Comparison of ENCODE assay signal across 8 cellular contexts in the genomic region with DNA sequence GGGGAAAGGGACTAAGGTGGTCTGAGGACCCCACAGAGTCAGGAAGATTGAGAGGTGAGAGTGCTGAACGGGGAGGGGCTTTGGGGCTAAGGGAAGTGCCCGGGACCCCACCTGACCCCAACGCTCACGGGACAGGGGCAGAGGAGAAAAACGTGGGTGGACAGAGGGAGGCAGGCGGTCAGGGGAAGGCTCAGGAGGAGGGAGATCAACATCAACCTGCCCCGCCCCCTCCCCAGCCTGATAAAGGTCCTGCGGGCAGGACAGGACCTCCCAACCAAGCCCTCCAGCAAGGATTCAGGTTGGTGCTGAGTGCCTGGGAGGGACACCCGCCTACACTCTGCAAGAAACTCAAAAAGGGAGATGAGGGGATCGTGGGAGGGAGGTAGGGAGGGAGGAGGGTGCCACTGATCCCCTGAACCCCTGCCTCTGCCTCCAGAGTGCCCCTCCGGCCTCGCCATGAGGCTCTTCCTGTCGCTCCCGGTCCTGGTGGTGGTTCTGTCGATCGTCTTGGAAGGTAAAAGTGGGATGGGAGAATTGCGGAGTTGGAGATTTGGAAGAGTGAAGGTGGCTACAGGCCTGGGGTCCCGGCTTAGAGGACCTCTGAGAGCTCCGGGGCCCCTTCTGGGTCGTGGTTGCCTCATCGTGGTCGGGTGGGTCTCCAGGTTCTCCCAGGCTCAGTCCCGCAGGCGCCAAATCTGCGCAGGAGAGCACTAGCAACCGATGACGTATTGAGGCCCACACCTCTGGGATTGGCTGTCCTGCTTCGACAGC. TPM values are rescaled to one million over a fixed set of nuclear protein-coding genes. Genes with fewer than 3 reads are reported as not detected.
DNase-seq lines count a peak whose midpoint lies in the region; ATAC-seq, FAIRE-seq and TF ChIP-seq lines count a peak whose summit lies in the region.
"Not testable (repeated sequence)": the region's sequence is repeated elsewhere in the genome, so short reads cannot be mapped to it uniquely, and the experiment has no call there.

A gene (plus strand): TSS at position 173 of the 771 bp plus-strand sequence. CDS start 284 bp downstream, at position 457.

- not testable (repeated sequence) for TF ChIP-seq POLR2A in GM12891 (IDR thresholded peaks at IDR 0.05; ENCODE audit: low read depth, low read length); prostate gland (IDR thresholded peaks at IDR 0.05)

- peak within 1 kb of the TSS; percentile 97 for H3K27ac Mint-ChIP-seq in type B pancreatic cell

- H3K27me3 Mint-ChIP-seq in type B pancreatic cell = not testable (repeated sequence)

- TF ChIP-seq CTCF in right atrium auricular region (IDR thresholded peaks at IDR 0.05); prostate gland (IDR thresholded peaks at IDR 0.05); type B pancreatic cell (conservative IDR thresholded peaks at IDR 0.05): not testable (repeated sequence)

- peak within 1 kb of the TSS in 1 of 2 donors; percentile 10 for H3K27ac ChIP-seq in right atrium auricular region
- H3K27ac ChIP-seq in prostate gland = not testable (repeated sequence)

- not testable (repeated sequence) for H3K36me3 Mint-ChIP-seq in type B pancreatic cell

- intact Hi-C loops in prostate gland (cut with DNase I) = not testable (repeated sequence)

- not testable (repeated sequence) for H3K36me3 ChIP-seq in right atrium auricular region, prostate gland

- peaks cover 0 to 17% of the 10 kb centered on the region in 2 donors for H3K4me1 ChIP-seq in right atrium auricular region
- not testable (repeated sequence) for H3K4me1 ChIP-seq in prostate gland (replicated peaks)

- FAIRE-seq in GM12891 (lab: Jason Lieb, UNC) = peak; percentile 92

- 11% methylated on average over 27 of the region's 28 CpGs for WGBS in prostate gland

- peak within 1 kb of the TSS; percentile 99 for H3K4me3 Mint-ChIP-seq in type B pancreatic cell

- peak; percentile 65 for ATAC-seq in HG02938 (IDR thresholded peaks at IDR 0.05; ENCODE audit: unreplicated experiment)

- H3K4me3 ChIP-seq in right atrium auricular region (peak within 1 kb of the TSS; percentile 51 to 53), prostate gland (peak within 1 kb of the TSS; percentile 32 to 34)

- peaks cover 23% of the 10 kb centered on the region for H3K4me1 Mint-ChIP-seq in type B pancreatic cell (ENCODE audit: unreplicated experiment)

- DNase-seq in GM12891 (ENCODE audit: insufficient read length, low spot score) (peak; percentile 90), NCI-H187 (lab: John Stamatoyannopoulos, UW) (peak; percentile 33 to 68), T-helper 2 cell (peak; percentile 29 to 87 (median 66)), amygdala (lab: John Stamatoyannopoulos, UW) (peak; percentile 13 to 89 (median 67)), right atrium auricular region (ENCODE audit: low spot score) (peak; percentile 94), prostate gland (ENCODE audit: low spot score) (peak; percentile 77), type B pancreatic cell (ENCODE audit: extremely low spot score, unreplicated experiment) (peak; percentile 87)

- H3K9me3 Mint-ChIP-seq in type B pancreatic cell = not testable (repeated sequence)

- H3K9me3 ChIP-seq in right atrium auricular region, prostate gland: not testable (repeated sequence)

- H3K27me3 ChIP-seq in right atrium auricular region; prostate gland (replicated peaks; ENCODE audit: insufficient read depth): not testable (repeated sequence)

RNA-seq across cellular contexts. Expression of the gene that starts here (rescaled TPM):
- polyA plus RNA-seq in GM12891 (2012; ENCODE audit: low read depth, missing spikeins) = 9.0 TPM
- total RNA-seq in right atrium auricular region (1 to 10 TPM; 3.6 to 6.5 TPM), prostate gland (10 to 100 TPM in 1 of 2 donors, 1 to 10 TPM in 1; 7.3 to 80.1 TPM), type B pancreatic cell (ENCODE audit: low replicate concordance) (76.3 and 145 TPM in 2 replicates)
